Comparison of ENCODE assay signal across 16 cellular contexts in the genomic region with DNA sequence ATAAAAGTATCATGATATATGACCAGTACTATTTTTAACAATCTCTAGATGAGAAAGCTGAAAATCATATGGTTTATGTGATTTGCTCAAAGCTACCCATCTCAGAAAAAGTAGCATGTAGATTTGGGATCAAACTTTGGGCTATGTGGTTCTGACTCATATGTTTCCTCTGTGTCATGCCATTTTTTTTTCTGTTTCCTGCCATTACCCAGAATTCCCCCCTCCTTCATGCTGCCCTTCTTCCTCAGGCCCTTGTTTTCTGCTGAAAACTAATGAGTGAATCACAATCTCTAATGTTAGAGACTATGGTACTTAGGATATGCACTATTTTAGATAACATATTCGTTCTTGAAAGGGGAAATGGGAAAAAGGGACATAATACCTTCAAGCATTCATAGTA.
A peak's percentile ranks its signal among the peaks of the same experiment; 100 is the strongest.
DNase-seq lines count a peak whose midpoint lies in the region; ATAC-seq and TF ChIP-seq lines count a peak whose summit lies in the region.
"Had no signal": no experiment of that assay in that cellular context is flagged by ENCODE, and none has a peak within 500 bp of the region (broad histone marks: within the 10 kb centered on the region; RNA-seq: fewer than 3 reads in every experiment).

No MANE protein-coding gene starts in this region.

- in situ Hi-C loops in GM23248 (cut with MboI) = no loop called here

- POLR2A ChIA-PET in CD8-positive, alpha-beta T cell (lab: Charles Lee) = no interaction called here

- intact Hi-C loops in CD8-positive, alpha-beta T cell (cut with DNase I, micrococcal nuclease) = no loop called here

- H3K36me3 ChIP-seq in GM23248 (ENCODE audit: low read depth) = no peaks in the 10 kb centered on the region
- H3K36me3 ChIP-seq in CD8-positive, alpha-beta T cell (ENCODE audit: insufficient read depth, low read length) = no peaks in the 10 kb centered on the region
- H3K36me3 ChIP-seq: BE2C had no signal

- no peak overlapping the region for H3K4me3 Mint-ChIP-seq in activated T-helper 17 cell treated with anti-CD3 and anti-CD28 coated beads, Interleukin-2, amount 50 U/mL, for 72 hours
- no peak overlapping the region for H3K4me3 Mint-ChIP-seq in CD8-positive, alpha-beta T cell
- H3K4me3 Mint-ChIP-seq: CD4-positive, alpha-beta memory T cell had no signal

- no peaks in the 10 kb centered on the region for H3K4me1 ChIP-seq in GM23248 (ENCODE audit: insufficient read depth)
- no peaks in the 10 kb centered on the region for H3K4me1 ChIP-seq in CD8-positive, alpha-beta T cell (ENCODE audit: insufficient read depth, low read length)

- no peak overlapping the region for H3K9ac ChIP-seq in GM23248

- H3K9me3 Mint-ChIP-seq in activated T-helper 17 cell treated with anti-CD3 and anti-CD28 coated beads, Interleukin-2, amount 50 U/mL, for 72 hours = peaks cover 10% of the 10 kb centered on the region
- peaks cover 11% of the 10 kb centered on the region for H3K9me3 Mint-ChIP-seq in CD8-positive, alpha-beta T cell

- no peak overlapping the region; the same call in 1 of the 2 replicates for H2AFZ ChIP-seq in GM23248

- no peaks in the 10 kb centered on the region for H4K20me1 ChIP-seq in GM23248 (ENCODE audit: insufficient read depth)

- TF ChIP-seq CTCF in CD8-positive, alpha-beta T cell (IDR thresholded peaks at IDR 0.05) = no peak

- peaks cover 12% of the 10 kb centered on the region for H3K27me3 Mint-ChIP-seq in activated T-helper 17 cell treated with anti-CD3 and anti-CD28 coated beads, Interleukin-2, amount 50 U/mL, for 72 hours
- peaks cover 7% of the 10 kb centered on the region for H3K27me3 Mint-ChIP-seq in CD8-positive, alpha-beta T cell (ENCODE audit: low read depth)

- no peaks in the 10 kb centered on the region for H3K27me3 ChIP-seq in GM23248 (replicated peaks; ENCODE audit: insufficient read depth)
- no peaks in the 10 kb centered on the region for H3K27me3 ChIP-seq in CD8-positive, alpha-beta T cell (ENCODE audit: insufficient read depth, low read length)
- H3K27me3 ChIP-seq: BE2C had no signal

- H3K4me3 ChIP-seq in GM23248 = no peak overlapping the region
- H3K4me3 ChIP-seq in CD8-positive, alpha-beta T cell (ENCODE audit: low read depth, low read length) = no peak overlapping the region

- no peaks in the 10 kb centered on the region for H3F3A ChIP-seq in GM23248 (ENCODE audit: insufficient read depth)

- H3K27ac Mint-ChIP-seq in activated T-helper 17 cell treated with anti-CD3 and anti-CD28 coated beads, Interleukin-2, amount 50 U/mL, for 72 hours = no peak overlapping the region
- H3K27ac Mint-ChIP-seq in CD8-positive, alpha-beta T cell = no peak overlapping the region
- H3K27ac Mint-ChIP-seq: CD4-positive, alpha-beta memory T cell had no signal

- CTCF ChIA-PET in CD8-positive, alpha-beta T cell (lab: Charles Lee) = no interaction called here

- H3K79me2 ChIP-seq in GM23248 (ENCODE audit: insufficient read depth) = no peaks in the 10 kb centered on the region

- 45 to 49% methylated on average over 1 of the region's 1 CpG for WGBS in GM23248 (ENCODE audit: low coverage in 1 of 2, low lambda C conversion rate in 2 of 2, missing lambda C conversion rate in 2 of 2), 2 experiments

- no peaks in the 10 kb centered on the region for H3K4me1 Mint-ChIP-seq in activated T-helper 17 cell treated with anti-CD3 and anti-CD28 coated beads, Interleukin-2, amount 50 U/mL, for 72 hours
- H3K4me1 Mint-ChIP-seq in CD8-positive, alpha-beta T cell (ENCODE audit: low read depth) = no peaks in the 10 kb centered on the region

- H3K9me3 ChIP-seq in GM23248 (ENCODE audit: low read depth) = no peaks in the 10 kb centered on the region
- peaks cover 5% of the 10 kb centered on the region for H3K9me3 ChIP-seq in CD8-positive, alpha-beta T cell (ENCODE audit: low read length)
- H3K9me3 ChIP-seq: BE2C had no signal

- no peaks in the 10 kb centered on the region for H3K9me2 ChIP-seq in GM23248 (ENCODE audit: insufficient read depth)

- no peak overlapping the region for H3K4me2 ChIP-seq in GM23248 (ENCODE audit: unreplicated experiment)

- H3K36me3 Mint-ChIP-seq in activated T-helper 17 cell treated with anti-CD3 and anti-CD28 coated beads, Interleukin-2, amount 50 U/mL, for 72 hours (ENCODE audit: low read depth) = no peaks in the 10 kb centered on the region
- H3K36me3 Mint-ChIP-seq in CD8-positive, alpha-beta T cell = no peaks in the 10 kb centered on the region

- ATAC-seq in activated T-helper 17 cell treated with anti-CD3 and anti-CD28 coated beads, Interleukin-2, amount 50 U/mL, for 72 hours (replicated peaks) = peak; percentile 29
- no peak for ATAC-seq in CD8-positive, alpha-beta T cell
- no peak for ATAC-seq in GM21737 (IDR thresholded peaks at IDR 0.05; ENCODE audit: unreplicated experiment)

- H3K27ac ChIP-seq in GM23248 = no peak overlapping the region
- no peak overlapping the region for H3K27ac ChIP-seq in CD8-positive, alpha-beta T cell (ENCODE audit: low read depth, low read length)
- H3K27ac ChIP-seq: C4-2B, HL-60 had no signal

- DNase-seq in GM23248 (peak; percentile 24), M059J (ENCODE audit: low read depth) (peak; percentile 47), kidney tubule cell (ENCODE audit: low spot score) (peak; percentile 13), NCI-H2107 (lab: John Stamatoyannopoulos, UW) (no peak), EL (no peak)
- DNase-seq in CD8-positive, alpha-beta T cell = no peak
- DNase-seq: BE2C; CD4-positive, alpha-beta memory T cell; COR-L47; DMS153; DMS79 treated with DMSO at 0.1 percent for 48 hours; GF-D8 had no signal

Comparison
In these comparisons a context has a peak if more than half of its experiments do, and no peak if none do; other contexts are left out.
1. DNase-seq: peak in GM23248 (single experiment), M059J (single experiment) and kidney tubule cell (single experiment); none in CD8-positive, alpha-beta T cell (0 of 7), NCI-H2107 (single experiment) and EL (single experiment).